In genomic region chr15:65828566-65828965, GRCh38 we compare ENCODE assay signal across 1 cellular context.
TF ChIP-seq lines count a peak whose summit lies in the region.

No MANE protein-coding gene starts in this region.

TF ChIP-seq in SK-N-SH treated with all-trans-retinoic acid at 6 μM for 48 hours, 23 proteins besides CTCF, POLR2A, EP300 and RAD21 (continued from another document):
- TF ChIP-seq, protein P1, sequence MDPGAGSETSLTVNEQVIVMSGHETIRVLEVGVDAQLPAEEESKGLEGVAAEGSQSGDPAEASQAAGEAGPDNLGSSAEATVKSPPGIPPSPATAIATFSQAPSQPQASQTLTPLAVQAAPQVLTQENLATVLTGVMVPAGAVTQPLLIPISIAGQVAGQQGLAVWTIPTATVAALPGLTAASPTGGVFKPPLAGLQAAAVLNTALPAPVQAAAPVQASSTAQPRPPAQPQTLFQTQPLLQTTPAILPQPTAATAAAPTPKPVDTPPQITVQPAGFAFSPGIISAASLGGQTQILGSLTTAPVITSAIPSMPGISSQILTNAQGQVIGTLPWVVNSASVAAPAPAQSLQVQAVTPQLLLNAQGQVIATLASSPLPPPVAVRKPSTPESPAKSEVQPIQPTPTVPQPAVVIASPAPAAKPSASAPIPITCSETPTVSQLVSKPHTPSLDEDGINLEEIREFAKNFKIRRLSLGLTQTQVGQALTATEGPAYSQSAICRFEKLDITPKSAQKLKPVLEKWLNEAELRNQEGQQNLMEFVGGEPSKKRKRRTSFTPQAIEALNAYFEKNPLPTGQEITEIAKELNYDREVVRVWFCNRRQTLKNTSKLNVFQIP (CRISPR knock-in tag; IDR thresholded peaks at IDR 0.05; ENCODE audit: borderline replicate concordance, low read depth), result no peak
- TF ChIP-seq GLIS3 (CRISPR knock-in tag; IDR thresholded peaks at IDR 0.05), result no peak
- TF ChIP-seq ZC3H10 (CRISPR knock-in tag; IDR thresholded peaks at IDR 0.05), result no peak
